Comparison of ENCODE assay signal across 18 cellular contexts in the genomic region with DNA sequence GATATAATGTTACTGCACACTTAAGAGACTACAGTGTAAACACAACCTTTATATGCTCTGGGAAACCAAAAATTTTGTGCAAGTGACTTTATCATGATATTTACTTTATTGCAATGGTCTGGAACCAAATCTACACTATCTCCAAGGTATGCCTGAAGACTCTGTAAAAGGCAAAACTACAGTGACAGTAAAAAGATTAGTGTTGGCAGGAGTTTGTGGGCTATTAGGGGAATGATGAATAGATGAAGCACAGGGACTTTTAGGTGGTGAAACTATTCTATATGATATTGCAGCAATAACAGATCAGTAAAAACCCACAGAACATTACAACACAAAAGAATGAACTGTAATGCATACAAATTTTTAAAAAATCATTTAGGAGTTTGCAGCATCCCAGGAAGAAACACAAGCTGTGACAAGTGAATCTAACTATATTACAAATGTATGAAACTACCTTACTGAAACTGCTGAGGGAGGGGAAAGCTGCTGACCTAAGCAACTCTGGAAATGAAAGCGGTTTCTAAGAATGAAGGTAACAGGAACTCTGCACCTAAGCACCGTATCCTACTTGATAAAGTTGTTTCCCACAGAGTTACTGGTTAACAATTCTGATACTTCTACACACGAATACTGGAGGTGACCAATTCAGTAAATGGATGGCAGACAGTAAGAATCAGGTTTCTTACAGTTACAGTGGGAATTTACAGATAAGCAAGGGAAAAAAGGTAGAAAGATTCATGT.
DNase-seq lines count a peak whose midpoint lies in the region; ATAC-seq, FAIRE-seq and TF ChIP-seq lines count a peak whose summit lies in the region.
"Had no signal": no experiment of that assay in that cellular context is flagged by ENCODE, and none has a peak within 500 bp of the region (broad histone marks: within the 10 kb centered on the region; RNA-seq: fewer than 3 reads in every experiment).

No MANE protein-coding gene starts in this region.

- H3K4me1 ChIP-seq in kidney (ENCODE audit: control insufficient read depth in 1 of 2, insufficient read depth in 1 of 2, low read depth in 1 of 2, low read length in 2 of 2) = no peaks in the 10 kb centered on the region

- no peak overlapping the region for H3K9ac ChIP-seq in kidney (ENCODE audit: low read length in 2 of 2)

- TF ChIP-seq CTCF in NB4 (IDR thresholded peaks at IDR 0.05; ENCODE audit: low read depth, low read length) (no peak), kidney (IDR thresholded peaks at IDR 0.05; ENCODE audit: borderline replicate concordance, extremely low read depth, insufficient read depth) (no peak)

- TF ChIP-seq POLR2A in NB4 (IDR thresholded peaks at IDR 0.05; ENCODE audit: extremely low read depth, insufficient read length) = no peak

- H3K9me3 ChIP-seq in kidney (ENCODE audit: control insufficient read depth in 1 of 2, low read length in 2 of 2) = no peaks in the 10 kb centered on the region
- H3K9me3 ChIP-seq: ovary had no signal

- peaks cover 0 to 3% of the 10 kb centered on the region in 2 donors for H3K36me3 ChIP-seq in kidney (ENCODE audit: control insufficient read depth in 1 of 2, insufficient read depth in 2 of 2, low read length in 2 of 2)
- H3K36me3 ChIP-seq: ovary had no signal

- DNase-seq in SIG-M5 treated with dmso at 0.1 percent for 504 hours (lab: John Stamatoyannopoulos, UW; ENCODE audit: unreplicated experiment) = peak; percentile 26
- no peak for DNase-seq in SIG-M5 (lab: John Stamatoyannopoulos, UW)
- DNase-seq in NB4 (ENCODE audit: low read depth) = peak; percentile 41
- no peak for DNase-seq in kidney
- no peak for DNase-seq in NCI-H524 treated with DMSO at 0.1 percent for 48 hours (lab: John Stamatoyannopoulos, UW)
- DNase-seq: activated naive CD4-positive, alpha-beta T cell treated with anti-CD3 and anti-CD28 coated beads for 36 hours; CD4-positive, alpha-beta memory T cell; foreskin melanocyte; GF-D8; KBM-7; NCI-H187; NCI-H69; ovary had no signal

- no peak overlapping the region for H3K27ac ChIP-seq in kidney (ENCODE audit: low read depth in 2 of 2, low read length in 2 of 2)
- H3K27ac ChIP-seq: ovary had no signal

- intact Hi-C loops in kidney (cut with DNase I) = no loop called here

- no peak for FAIRE-seq in kidney (lab: Jason Lieb, UNC)
- FAIRE-seq: H54 had no signal

- no peak overlapping the region for H3K4me3 ChIP-seq in NB4 (ENCODE audit: low read depth, low read length)
- no peak overlapping the region for H3K4me3 ChIP-seq in kidney (ENCODE audit: low read length in 2 of 2)
- H3K4me3 ChIP-seq: ovary had no signal

- ATAC-seq in GM19452 (IDR thresholded peaks at IDR 0.05; ENCODE audit: unreplicated experiment) (peak; percentile 88), HG02973 (IDR thresholded peaks at IDR 0.05; ENCODE audit: unreplicated experiment) (peak; percentile 85), HG03095 (IDR thresholded peaks at IDR 0.05; ENCODE audit: unreplicated experiment) (no peak)
- ATAC-seq: Right ventricle myocardium inferior had no signal

Comparison
In these comparisons a context has a peak if more than half of its experiments do, and no peak if none do; other contexts are left out.
1. DNase-seq: peak in SIG-M5 treated with dmso at 0.1 percent for 504 hours (single experiment) and NB4 (single experiment); none in SIG-M5 (single experiment), kidney (single experiment) and NCI-H524 treated with DMSO at 0.1 percent for 48 hours (single experiment).